ENCODE assay signal across 7 cellular contexts in genomic region chr19:16185925-16186234, GRCh38. TPM values are rescaled to one million over a fixed set of nuclear protein-coding genes. Genes with fewer than 3 reads are reported as not detected.
DNase-seq lines count a peak whose midpoint lies in the region; ATAC-seq lines count a peak whose summit lies in the region.

No MANE protein-coding gene starts in this region.

- H3K27me3 Mint-ChIP-seq in dendritic cell treated with granulocyte-macrophage colony-stimulating factor and Interleukin-4, amounts not matched to agents 40 ng/mL and 50 ng/mL, for 4 days: no peaks in the 10 kb centered on the region
- peaks cover 0 to 1% (median 0%) of the 10 kb centered on the region in 5 donors for H3K27me3 Mint-ChIP-seq in naive thymus-derived CD8-positive, alpha-beta T cell

- peak; percentile 52 for DNase-seq in OCI-M1 (lab: John Stamatoyannopoulos, UW)
- DNase-seq in naive thymus-derived CD8-positive, alpha-beta T cell: peak in 5 of 10 donors; percentile 44 to 55 (median 49)
- DNase-seq in DMS53 treated with DMSO at 0.1 percent for 48 hours (lab: John Stamatoyannopoulos, UW; ENCODE audit: unreplicated experiment): no peak
- DNase-seq in NCI-H526 treated with DMSO at 0.1 percent for 48 hours (lab: John Stamatoyannopoulos, UW): no peak
- DNase-seq in posterior cingulate gyrus: no peak

- H3K4me3 Mint-ChIP-seq in dendritic cell treated with granulocyte-macrophage colony-stimulating factor and Interleukin-4, amounts not matched to agents 40 ng/mL and 50 ng/mL, for 4 days: peak overlapping the region; percentile 98
- H3K4me3 Mint-ChIP-seq in naive thymus-derived CD8-positive, alpha-beta T cell: peak overlapping the region; percentile 95 to 100 (median 98)

- intact Hi-C loops in dendritic cell treated with granulocyte-macrophage colony-stimulating factor and Interleukin-4, amounts not matched to agents 40 ng/mL and 50 ng/mL, for 4 days (cut with micrococcal nuclease): loop anchor here (1.0 to 5.0 kb wide), 2 partner anchors 44 to 75 kb away; partner anchors contain the start of genes HSH2D and RAB8A
- intact Hi-C loops in posterior cingulate gyrus (cut with DNase I): loop anchor here (1.0 kb wide), 2 partner anchors 11 to 73 kb away; partner anchors contain the start of gene AP1M1

- peak overlapping the region; percentile 98 for H3K27ac Mint-ChIP-seq in dendritic cell treated with granulocyte-macrophage colony-stimulating factor and Interleukin-4, amounts not matched to agents 40 ng/mL and 50 ng/mL, for 4 days
- peak overlapping the region; percentile 95 to 99 (median 98) for H3K27ac Mint-ChIP-seq in naive thymus-derived CD8-positive, alpha-beta T cell

- ATAC-seq in GM21515 (IDR thresholded peaks at IDR 0.05; ENCODE audit: unreplicated experiment): peak; percentile 15
- peak; percentile 2 to 42 for ATAC-seq in naive thymus-derived CD8-positive, alpha-beta T cell

- H3K4me1 Mint-ChIP-seq in dendritic cell treated with granulocyte-macrophage colony-stimulating factor and Interleukin-4, amounts not matched to agents 40 ng/mL and 50 ng/mL, for 4 days (ENCODE audit: low read depth): peaks cover 32% of the 10 kb centered on the region
- H3K4me1 Mint-ChIP-seq in naive thymus-derived CD8-positive, alpha-beta T cell: peaks cover 17 to 48% (median 36%) of the 10 kb centered on the region in 4 donors

- no peaks in the 10 kb centered on the region for H3K9me3 Mint-ChIP-seq in dendritic cell treated with granulocyte-macrophage colony-stimulating factor and Interleukin-4, amounts not matched to agents 40 ng/mL and 50 ng/mL, for 4 days
- H3K9me3 Mint-ChIP-seq in naive thymus-derived CD8-positive, alpha-beta T cell: no peaks in the 10 kb centered on the region

- POLR2A ChIA-PET in naive thymus-derived CD8-positive, alpha-beta T cell (lab: Charles Lee): interaction anchor here (0.7 to 3.4 kb wide), 18 partner anchors 9 to 200 kb away, joined by 3 to 24 read pairs (median 8); partner anchors contain the start of genes AP1M1 and KLF2

- H3K36me3 Mint-ChIP-seq in dendritic cell treated with granulocyte-macrophage colony-stimulating factor and Interleukin-4, amounts not matched to agents 40 ng/mL and 50 ng/mL, for 4 days (ENCODE audit: low read depth): peaks cover 54% of the 10 kb centered on the region
- peaks cover 3 to 44% (median 5%) of the 10 kb centered on the region in 3 donors for H3K36me3 Mint-ChIP-seq in naive thymus-derived CD8-positive, alpha-beta T cell

RNA-seq across cellular contexts. Expression of gene FAM32A, which starts 0.7 kb away (rescaled TPM):
- total RNA-seq in naive thymus-derived CD8-positive, alpha-beta T cell: 10 to 100 TPM; 70.3 to 74.3 TPM
- 100 to 1,000 TPM; 150 to 205 (median 183) TPM for polyA plus RNA-seq in naive thymus-derived CD8-positive, alpha-beta T cell

RNA-seq across cellular contexts. Expression of gene AP1M1, which starts 11.8 kb away (rescaled TPM):
- 100 to 1,000 TPM; 151 to 154 TPM for total RNA-seq in naive thymus-derived CD8-positive, alpha-beta T cell
- polyA plus RNA-seq in naive thymus-derived CD8-positive, alpha-beta T cell: 100 to 1,000 TPM; 195 to 288 (median 241) TPM

RNA-seq across cellular contexts. Expression of gene CIB3, which starts 12.6 kb away (rescaled TPM):
- total RNA-seq in naive thymus-derived CD8-positive, alpha-beta T cell: not detected
- polyA plus RNA-seq in naive thymus-derived CD8-positive, alpha-beta T cell: not detected

RNA-seq across cellular contexts. Expression of gene HSH2D, which starts 42.4 kb away (rescaled TPM):
- 10 to 100 TPM; 20.5 to 25.2 TPM for total RNA-seq in naive thymus-derived CD8-positive, alpha-beta T cell
- polyA plus RNA-seq in naive thymus-derived CD8-positive, alpha-beta T cell: 1 to 10 TPM; 6.5 to 9.8 (median 6.7) TPM
